In the genomic region with DNA sequence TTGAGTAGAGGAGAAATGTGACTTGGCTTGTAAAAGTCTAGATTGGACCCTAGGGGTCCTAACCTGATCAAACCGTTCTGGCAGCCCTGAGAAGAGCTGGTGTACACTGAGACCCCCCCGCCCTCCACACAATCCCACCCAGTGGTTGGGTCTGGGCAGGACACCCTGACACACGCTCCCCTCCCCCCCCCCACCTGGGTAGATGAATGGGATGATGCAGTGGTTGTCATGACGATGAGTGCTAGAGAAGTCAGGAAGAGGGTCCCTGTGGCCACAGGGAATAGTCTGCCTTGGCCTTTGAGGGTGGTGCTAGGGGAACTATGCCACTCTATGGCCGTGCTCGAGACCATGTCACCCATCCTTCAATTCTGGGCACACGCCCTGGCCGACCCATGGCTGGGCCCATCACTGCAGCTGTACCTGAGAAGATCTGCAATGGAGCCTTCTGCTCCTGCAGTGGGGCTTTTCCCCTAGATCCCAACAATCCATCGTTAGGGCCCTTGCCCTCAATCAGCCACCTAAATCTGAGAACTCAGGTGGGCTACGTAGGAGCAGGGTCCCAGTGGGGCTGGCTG, we compare ENCODE assay signal across 20 cellular contexts. TPM values are rescaled to one million over a fixed set of nuclear protein-coding genes. Genes with fewer than 3 reads are reported as not detected.
DNase-seq lines count a peak whose midpoint lies in the region; ATAC-seq and TF ChIP-seq lines count a peak whose summit lies in the region.
"Had no signal": no experiment of that assay in that cellular context is flagged by ENCODE, and none has a peak within 500 bp of the region (broad histone marks: within the 10 kb centered on the region; RNA-seq: fewer than 3 reads in every experiment).

No MANE protein-coding gene starts in this region.

- peaks cover 52% of the 10 kb centered on the region for H4K20me1 ChIP-seq in osteoblast (ENCODE audit: insufficient read depth, low read length)

- H2BK15ac ChIP-seq in mesendoderm (replicated peaks; ENCODE audit: low read depth), result no peak overlapping the region

- no peak overlapping the region for H2AK5ac ChIP-seq in mesendoderm (ENCODE audit: low read length)

- H3K18ac ChIP-seq in mesendoderm (ENCODE audit: low read length), result no peak overlapping the region

- H3K4me1 Mint-ChIP-seq in natural killer cell treated with Interleukin-12 subunit alpha and Interleukin-12 subunit beta and Interleukin-15 and Interleukin-18, amount 100 ng/mL, for 72 hours (ENCODE audit: low read depth in 2 of 2), result peaks cover 21 to 31% of the 10 kb centered on the region in 2 donors
- H3K4me1 Mint-ChIP-seq in natural killer cell (peaks cover 21 to 39% of the 10 kb centered on the region in 2 donors), T-helper 17 cell (peaks cover 26% of the 10 kb centered on the region), type B pancreatic cell (ENCODE audit: unreplicated experiment) (peaks cover 25% of the 10 kb centered on the region)

- no peak overlapping the region for H2AFZ ChIP-seq in osteoblast (ENCODE audit: low read length)

- H3K4me3 Mint-ChIP-seq in natural killer cell treated with Interleukin-12 subunit alpha and Interleukin-12 subunit beta and Interleukin-15 and Interleukin-18, amount 100 ng/mL, for 72 hours, result no peak overlapping the region
- H3K4me3 Mint-ChIP-seq in natural killer cell (no peak overlapping the region), T-helper 17 cell (no peak overlapping the region), type B pancreatic cell (no peak overlapping the region)
- H3K4me3 Mint-ChIP-seq: CD14-positive monocyte had no signal

- no peaks in the 10 kb centered on the region for H3K9me3 ChIP-seq in T-helper 17 cell (ENCODE audit: control insufficient read depth, low read length, poor library complexity, severe bottlenecking)
- H3K9me3 ChIP-seq in osteoblast (ENCODE audit: low read depth, low read length), result no peaks in the 10 kb centered on the region

- H3K4me2 ChIP-seq in mesendoderm (ENCODE audit: low read length), result no peak overlapping the region
- no peak overlapping the region for H3K4me2 ChIP-seq in osteoblast (ENCODE audit: insufficient read depth, low read length)

- H3K79me1 ChIP-seq in mesendoderm (ENCODE audit: low read length), result peaks cover 2% of the 10 kb centered on the region

- no peak overlapping the region for H3K4me3 ChIP-seq in mesendoderm (ENCODE audit: low read length)
- H3K4me3 ChIP-seq in osteoblast (ENCODE audit: insufficient read depth, low read length), result no peak overlapping the region

- no peak overlapping the region for H3K23ac ChIP-seq in mesendoderm (ENCODE audit: low read length)

- H3K36me3 Mint-ChIP-seq in natural killer cell treated with Interleukin-12 subunit alpha and Interleukin-12 subunit beta and Interleukin-15 and Interleukin-18, amount 100 ng/mL, for 72 hours, result no peaks in the 10 kb centered on the region
- H3K36me3 Mint-ChIP-seq in natural killer cell (no peaks in the 10 kb centered on the region), T-helper 17 cell (ENCODE audit: low read depth) (no peaks in the 10 kb centered on the region), type B pancreatic cell (peaks cover 28% of the 10 kb centered on the region)

- H3K79me2 ChIP-seq in mesendoderm (ENCODE audit: control insufficient read depth, insufficient read depth, low read length) (peaks cover 33% of the 10 kb centered on the region), osteoblast (ENCODE audit: insufficient read depth, low read length) (peaks cover 51% of the 10 kb centered on the region)

- DNase-seq in natural killer cell treated with Interleukin-12 subunit alpha and Interleukin-12 subunit beta and Interleukin-15 and Interleukin-18, amount 100 ng/mL, for 72 hours (ENCODE audit: low spot score), result peak; percentile 18
- no peak for DNase-seq in natural killer cell
- no peak for DNase-seq in T-helper 17 cell
- peak; percentile 63 for DNase-seq in mesendoderm
- DNase-seq in type B pancreatic cell (ENCODE audit: extremely low spot score, unreplicated experiment), result no peak
- no peak for DNase-seq in NCI-H2196 treated with DMSO at 0.1 percent for 48 hours (lab: John Stamatoyannopoulos, UW; ENCODE audit: unreplicated experiment)
- DNase-seq in osteoblast (ENCODE audit: insufficient read length, low spot score, missing footprints), result no peak
- DNase-seq: ACHN; AML-193; GDM1; KBM-7; NCI-H1105 treated with DMSO at 0.1 percent for 48 hours; NCI-H1694; NCI-H2107; NCI-H446 treated with DMSO at 0.1 percent for 48 hours; NCI-H69; NK-92 treated with Interleukin-12 subunit alpha and Interleukin-12 subunit beta, amount 100 ng/mL, for 24 hours had no signal

- no peaks in the 10 kb centered on the region for H3K27me3 Mint-ChIP-seq in natural killer cell treated with Interleukin-12 subunit alpha and Interleukin-12 subunit beta and Interleukin-15 and Interleukin-18, amount 100 ng/mL, for 72 hours
- no peaks in the 10 kb centered on the region for H3K27me3 Mint-ChIP-seq in natural killer cell (ENCODE audit: low read depth in 2 of 2)
- no peaks in the 10 kb centered on the region for H3K27me3 Mint-ChIP-seq in T-helper 17 cell
- no peaks in the 10 kb centered on the region for H3K27me3 Mint-ChIP-seq in type B pancreatic cell

- H3K27me3 ChIP-seq in mesendoderm (ENCODE audit: insufficient read depth, low read length, poor library complexity) (no peaks in the 10 kb centered on the region), osteoblast (ENCODE audit: insufficient read depth, low read length) (no peaks in the 10 kb centered on the region)

- H3K27ac ChIP-seq in mesendoderm (ENCODE audit: low read depth, low read length) (no peak overlapping the region), osteoblast (ENCODE audit: low read depth, low read length) (no peak overlapping the region)

- H3K9me3 Mint-ChIP-seq in natural killer cell treated with Interleukin-12 subunit alpha and Interleukin-12 subunit beta and Interleukin-15 and Interleukin-18, amount 100 ng/mL, for 72 hours, result no peaks in the 10 kb centered on the region
- H3K9me3 Mint-ChIP-seq in natural killer cell (no peaks in the 10 kb centered on the region), type B pancreatic cell (no peaks in the 10 kb centered on the region)

- WGBS in mesendoderm (ENCODE audit: extremely low coverage, insufficient coverage, low lambda C conversion rate), result no CpG with 5 or more reads among the region's 10 CpGs

- no peak overlapping the region for H3K4ac ChIP-seq in mesendoderm (ENCODE audit: low read depth, low read length)

- H3K4me1 ChIP-seq in mesendoderm (ENCODE audit: control insufficient read depth, low read depth, low read length) (peaks cover 1% of the 10 kb centered on the region), osteoblast (ENCODE audit: insufficient read depth, low read length) (peaks cover 16% of the 10 kb centered on the region)

- H4K5ac ChIP-seq in mesendoderm (ENCODE audit: low read length), result no peak overlapping the region

- TF ChIP-seq CTCF in natural killer cell (IDR thresholded peaks at IDR 0.05) (no peak), type B pancreatic cell (conservative IDR thresholded peaks at IDR 0.05) (peak; percentile 31), osteoblast (IDR thresholded peaks at IDR 0.05; ENCODE audit: extremely low read depth, low read depth, low read length) (no peak)

- H4K8ac ChIP-seq in mesendoderm (ENCODE audit: low read depth, low read length), result no peak overlapping the region

- H3K36me3 ChIP-seq in mesendoderm (ENCODE audit: control insufficient read depth, insufficient read depth, low read length), result no peaks in the 10 kb centered on the region
- peaks cover 46% of the 10 kb centered on the region for H3K36me3 ChIP-seq in osteoblast (ENCODE audit: insufficient read depth, low read length)

- H3K56ac ChIP-seq in mesendoderm (ENCODE audit: low read length), result no peak overlapping the region

- H3K27ac Mint-ChIP-seq in natural killer cell treated with Interleukin-12 subunit alpha and Interleukin-12 subunit beta and Interleukin-15 and Interleukin-18, amount 100 ng/mL, for 72 hours, result no peak overlapping the region
- H3K27ac Mint-ChIP-seq in natural killer cell, result no peak overlapping the region
- H3K27ac Mint-ChIP-seq in T-helper 17 cell, result peak overlapping the region; percentile 56
- no peak overlapping the region for H3K27ac Mint-ChIP-seq in type B pancreatic cell

- no peak for ATAC-seq in natural killer cell treated with Interleukin-12 subunit alpha and Interleukin-12 subunit beta and Interleukin-15 and Interleukin-18, amount 100 ng/mL, for 72 hours
- ATAC-seq in natural killer cell, result no peak
- no peak for ATAC-seq in T-helper 17 cell
- no peak for ATAC-seq in HG02870 (IDR thresholded peaks at IDR 0.05; ENCODE audit: unreplicated experiment)
- ATAC-seq: Right ventricle myocardium inferior had no signal

- no peak overlapping the region for H2BK5ac ChIP-seq in mesendoderm (ENCODE audit: low read length)

- intact Hi-C loops in natural killer cell (cut with micrococcal nuclease), result no loop called here

- H3K9ac ChIP-seq in mesendoderm (ENCODE audit: low read length), result no peak overlapping the region

- no peak overlapping the region for H2BK120ac ChIP-seq in mesendoderm (ENCODE audit: low read depth, low read length)

RNA-seq across cellular contexts. Expression of gene CDK16, which starts 4.4 kb away (rescaled TPM):
- 10 to 100 TPM; 62.2 to 63.7 TPM for total RNA-seq in natural killer cell treated with Interleukin-12 subunit alpha and Interleukin-12 subunit beta and Interleukin-15 and Interleukin-18, amount 100 ng/mL, for 72 hours
- total RNA-seq in natural killer cell (100 to 1,000 TPM; 112 to 140 (median 126) TPM), T-helper 17 cell (100 to 1,000 TPM; 123 to 145 TPM), type B pancreatic cell (ENCODE audit: low replicate concordance) (206 and 234 TPM in 2 replicates), osteoblast (61.2 and 65.4 TPM in 2 replicates)
- 69.4 TPM for polyA plus RNA-seq in mesendoderm (2013, experiment 1 of 2)
- 72.7 TPM for polyA plus RNA-seq in mesendoderm (2013, experiment 2 of 2)

RNA-seq across cellular contexts. Expression of gene USP11, which starts 9.9 kb away (rescaled TPM):
- total RNA-seq in natural killer cell treated with Interleukin-12 subunit alpha and Interleukin-12 subunit beta and Interleukin-15 and Interleukin-18, amount 100 ng/mL, for 72 hours, result 10 to 100 TPM; 45.7 to 49.2 TPM
- total RNA-seq in natural killer cell (100 to 1,000 TPM; 107 to 131 (median 108) TPM), T-helper 17 cell (10 to 100 TPM; 42.0 to 42.9 TPM), type B pancreatic cell (ENCODE audit: low replicate concordance) (84.2 and 189 TPM in 2 replicates), osteoblast (28.2 and 31.8 TPM in 2 replicates)
- polyA plus RNA-seq in mesendoderm (2013, experiment 1 of 2), result 40.0 TPM
- 39.8 TPM for polyA plus RNA-seq in mesendoderm (2013, experiment 2 of 2)

RNA-seq across cellular contexts. Expression of gene UBA1, which starts 29.2 kb away (rescaled TPM):
- 100 to 1,000 TPM; 227 to 243 TPM for total RNA-seq in natural killer cell treated with Interleukin-12 subunit alpha and Interleukin-12 subunit beta and Interleukin-15 and Interleukin-18, amount 100 ng/mL, for 72 hours
- total RNA-seq in natural killer cell, result 100 to 1,000 TPM; 118 to 168 (median 120) TPM
- 100 to 1,000 TPM; 109 to 112 TPM for total RNA-seq in T-helper 17 cell
- 144 TPM for polyA plus RNA-seq in mesendoderm (2013, experiment 1 of 2)
- 143 TPM for polyA plus RNA-seq in mesendoderm (2013, experiment 2 of 2)
- total RNA-seq in type B pancreatic cell (ENCODE audit: low replicate concordance), result 314 and 384 TPM in 2 replicates
- 142 and 150 TPM in 2 replicates for total RNA-seq in osteoblast

Comparison
In these comparisons a context has a peak if more than half of its experiments do, and no peak if none do; other contexts are left out.
1. DNase-seq: peak in natural killer cell treated with Interleukin-12 subunit alpha and Interleukin-12 subunit beta and Interleukin-15 and Interleukin-18, amount 100 ng/mL, for 72 hours (single experiment) and mesendoderm (single experiment); none in natural killer cell (single experiment), T-helper 17 cell (0 of 3), type B pancreatic cell (single experiment), NCI-H2196 treated with DMSO at 0.1 percent for 48 hours (single experiment) and osteoblast (single experiment).